Comparison of ENCODE assay signal across 33 cellular contexts in genomic region chr13:113670541-113670940, GRCh38. TPM values are rescaled to one million over a fixed set of nuclear protein-coding genes. Genes with fewer than 3 reads are reported as not detected.
DNase-seq lines count a peak whose midpoint lies in the region; ATAC-seq and TF ChIP-seq lines count a peak whose summit lies in the region.
"Had no signal": no experiment of that assay in that cellular context is flagged by ENCODE, and none has a peak within 500 bp of the region (broad histone marks: within the 10 kb centered on the region; RNA-seq: fewer than 3 reads in every experiment).

No MANE protein-coding gene starts in this region.

- no peak for TF ChIP-seq CTCF in lower lobe of right lung (IDR thresholded peaks at IDR 0.05)
- TF ChIP-seq CTCF in stomach (IDR thresholded peaks at IDR 0.05), result no peak

- H3K4me3 ChIP-seq in H7 (ENCODE audit: insufficient read depth, low read depth, low read length) (no peak overlapping the region), lower lobe of right lung (no peak overlapping the region), stomach (no peak overlapping the region)
- H3K4me3 ChIP-seq: psoas muscle, SK-N-MC, skin epidermis had no signal

- H3K4me3 Mint-ChIP-seq in activated T-cell treated with anti-CD3 and anti-CD28 coated beads, Interleukin-2, amount 50 U/mL, for 24 hours, result no peak overlapping the region
- H3K4me3 Mint-ChIP-seq: activated T-cell treated with anti-CD3 and anti-CD28 coated beads, Interleukin-2, amount 50 U/mL, for 4 hours; CD8-positive, alpha-beta T cell had no signal

- no peaks in the 10 kb centered on the region for H3K36me3 Mint-ChIP-seq in activated T-cell treated with anti-CD3 and anti-CD28 coated beads, Interleukin-2, amount 50 U/mL, for 24 hours (ENCODE audit: low read depth)
- H3K36me3 Mint-ChIP-seq: CD8-positive, alpha-beta T cell had no signal

- H3K9me3 Mint-ChIP-seq in activated T-cell treated with anti-CD3 and anti-CD28 coated beads, Interleukin-2, amount 50 U/mL, for 24 hours, result no peaks in the 10 kb centered on the region
- H3K9me3 Mint-ChIP-seq: activated T-cell treated with anti-CD3 and anti-CD28 coated beads, Interleukin-2, amount 50 U/mL, for 4 hours; CD8-positive, alpha-beta T cell had no signal

- H3K36me3 ChIP-seq in H7 (replicated peaks; ENCODE audit: control insufficient read depth, insufficient read depth, low read length) (no peaks in the 10 kb centered on the region), lower lobe of right lung (no peaks in the 10 kb centered on the region), stomach (no peaks in the 10 kb centered on the region)

- TF ChIP-seq EP300 in stomach (IDR thresholded peaks at IDR 0.05), result no peak

- DNase-seq in activated T-cell treated with anti-CD3 and anti-CD28 coated beads, Interleukin-2, amount 50 U/mL, for 1 hour, result peak; percentile 7
- DNase-seq in activated T-cell treated with anti-CD3 and anti-CD28 coated beads, Interleukin-2, amount 50 U/mL, for 24 hours, result no peak
- peak; percentile 42 for DNase-seq in H7
- DNase-seq in lower lobe of right lung, result peak; percentile 13
- peak; percentile 17 for DNase-seq in stomach
- no peak for DNase-seq in T-helper 9 cell
- DNase-seq: activated CD4-positive, alpha-beta T cell treated with anti-CD3 and anti-CD28 coated beads for 4 hours; activated naive CD4-positive, alpha-beta T cell; activated T-cell treated with anti-CD3 and anti-CD28 coated beads, Interleukin-2, amount 50 U/mL, for 4 hours; AML-193; amniotic stem cell; mammary epithelial cell; MM.1S; NCI-H1417 treated with DMSO at 0.1 percent for 48 hours; NCI-H2081 treated with DMSO at 0.1 percent for 48 hours; NCI-H226; NCI-H69; RPMI8226; stimulated activated CD4-positive, alpha-beta T cell treated with anti-CD3 and anti-CD28 coated beads, Interleukin-1b, Interleukin-23, amount 100 ng/mL, for 48 hours had no signal

- intact Hi-C loops in lower lobe of right lung (cut with DNase I), result no loop called here
- intact Hi-C loops in stomach (cut with DNase I; ENCODE audit: low total_unique reads), result no loop called here

- H3K27ac Mint-ChIP-seq in activated T-cell treated with anti-CD3 and anti-CD28 coated beads, Interleukin-2, amount 50 U/mL, for 24 hours, result no peak overlapping the region
- H3K27ac Mint-ChIP-seq: CD8-positive, alpha-beta T cell had no signal

- no peaks in the 10 kb centered on the region for H3K27me3 ChIP-seq in H7 (ENCODE audit: control insufficient read depth, insufficient read depth, low read length)
- H3K27me3 ChIP-seq in lower lobe of right lung (ENCODE audit: low read depth), result no peaks in the 10 kb centered on the region
- H3K27me3 ChIP-seq in stomach, result peaks cover 0 to 12% (median 0%) of the 10 kb centered on the region in 3 donors

- no peak for ATAC-seq in lower lobe of right lung
- no peak for ATAC-seq in HG03342 (IDR thresholded peaks at IDR 0.05; ENCODE audit: unreplicated experiment)
- no peak for ATAC-seq in HG03045 (IDR thresholded peaks at IDR 0.05; ENCODE audit: unreplicated experiment)
- ATAC-seq: activated T-cell treated with anti-CD3 and anti-CD28 coated beads, Interleukin-2, amount 50 U/mL, for 4 hours; CD8-positive, alpha-beta T cell; psoas muscle had no signal

- WGBS in stomach, 5 donors, result 89 to 94% (median 92%) methylated on average over 17 to 19 of the region's 19 CpGs

- H3K9me3 ChIP-seq in lower lobe of right lung (no peaks in the 10 kb centered on the region), stomach (no peaks in the 10 kb centered on the region)
- H3K9me3 ChIP-seq: psoas muscle had no signal

- H3K4me1 ChIP-seq in lower lobe of right lung, result no peaks in the 10 kb centered on the region
- peaks cover 0 to 4% (median 0%) of the 10 kb centered on the region in 4 donors for H3K4me1 ChIP-seq in stomach
- H3K4me1 ChIP-seq: psoas muscle had no signal

- no peak overlapping the region for H3K27ac ChIP-seq in lower lobe of right lung
- no peak overlapping the region for H3K27ac ChIP-seq in stomach
- H3K27ac ChIP-seq: epithelial cell of prostate, KMS-11, psoas muscle, SK-N-MC, skin epidermis had no signal

- TF ChIP-seq POLR2A in stomach (IDR thresholded peaks at IDR 0.05), result no peak

- peaks cover 3% of the 10 kb centered on the region for H3K27me3 Mint-ChIP-seq in activated T-cell treated with anti-CD3 and anti-CD28 coated beads, Interleukin-2, amount 50 U/mL, for 24 hours

- no peaks in the 10 kb centered on the region for H3K4me1 Mint-ChIP-seq in activated T-cell treated with anti-CD3 and anti-CD28 coated beads, Interleukin-2, amount 50 U/mL, for 24 hours (ENCODE audit: low read depth)

RNA-seq across cellular contexts. Expression of gene GRK1, which starts 3.5 kb away (rescaled TPM):
- 0.14 and 0.33 TPM in 2 replicates for total RNA-seq in H7 (2014; rRNA removed; shearing (Covaris generic))
- total RNA-seq in lower lobe of right lung (not detected), stomach (not detected)
- polyA plus RNA-seq in stomach, result not detected
- total RNA-seq: CD8-positive, alpha-beta T cell; glomerular endothelial cell; subcutaneous adipose tissue had no signal
- polyA plus RNA-seq: keratinocyte, mammary epithelial cell, psoas muscle had no signal

RNA-seq across cellular contexts. Expression of gene ATP4B, which starts 12.5 kb away (rescaled TPM):
- total RNA-seq in H7 (2014; rRNA removed; shearing (Covaris generic)), result 0.48 TPM in 1 of 2 replicates, not detected in the other
- not detected for total RNA-seq in lower lobe of right lung
- total RNA-seq in stomach, result 100 to 1,000 TPM in 4 of 5 donors, under 1 TPM in 1; 0.87 to 585 (median 347) TPM
- 100 to 1,000 TPM; 143 to 490 (median 170) TPM for polyA plus RNA-seq in stomach
- total RNA-seq: activated CD8-positive, alpha-beta memory T cell treated with anti-CD3 and anti-CD28 coated beads for 36 hours; activated T-cell treated with anti-CD3 and anti-CD28 coated beads, Interleukin-2, amount 50 U/mL, for 4 hours; CD8-positive, alpha-beta T cell; mammary epithelial cell; psoas muscle; subcutaneous adipose tissue; T-helper 1 cell treated with Interleukin-12 subunit alpha and Interleukin-12 subunit beta and Interleukin-4 antibody, amounts not matched to agents 30 ng/mL and 1 ng/mL, for 36 hours; urinary bladder had no signal
- polyA plus RNA-seq: keratinocyte, mammary epithelial cell, urinary bladder had no signal

Comparison
In these comparisons a context has a peak if more than half of its experiments do, and no peak if none do; other contexts are left out.
1. DNase-seq: peak in activated T-cell treated with anti-CD3 and anti-CD28 coated beads, Interleukin-2, amount 50 U/mL, for 1 hour (single experiment), H7 (single experiment), lower lobe of right lung (single experiment) and stomach (single experiment); none in activated T-cell treated with anti-CD3 and anti-CD28 coated beads, Interleukin-2, amount 50 U/mL, for 24 hours (single experiment) and T-helper 9 cell (single experiment).